18 cellular contexts compared by ENCODE assay signal in the genomic region with DNA sequence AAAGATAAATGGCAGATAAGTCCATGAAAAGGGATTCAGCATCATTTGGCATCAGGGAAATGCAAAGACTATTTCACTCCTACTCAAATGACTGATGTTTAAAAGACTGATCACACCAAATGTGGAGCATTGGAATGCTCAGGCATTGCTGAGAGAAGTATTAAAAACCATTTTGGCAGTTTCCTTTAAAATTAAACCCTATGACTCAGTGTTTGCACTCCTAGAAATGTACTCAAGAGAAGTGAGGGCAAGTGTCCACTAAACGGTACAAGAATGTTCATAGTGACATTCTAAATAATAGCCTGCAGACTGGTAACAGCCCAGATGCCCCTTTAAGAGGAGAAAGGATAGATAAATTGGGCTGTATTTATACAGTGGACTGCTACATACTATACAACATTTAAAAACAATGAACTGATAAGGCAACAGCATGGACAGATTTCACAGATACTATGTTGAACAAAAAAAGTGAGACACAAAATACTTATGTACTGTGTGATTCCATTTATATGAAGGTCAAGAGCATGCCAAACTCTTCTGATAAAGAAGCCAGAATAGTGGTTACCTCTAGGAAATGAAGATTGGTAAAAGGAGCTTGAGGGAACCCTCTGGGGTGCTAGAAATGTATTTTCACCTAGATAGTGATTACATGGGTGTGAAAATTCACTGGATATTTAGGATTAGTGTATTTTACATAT. TPM values are rescaled to one million over a fixed set of nuclear protein-coding genes. Genes with fewer than 3 reads are reported as not detected.
DNase-seq lines count a peak whose midpoint lies in the region; ATAC-seq and TF ChIP-seq lines count a peak whose summit lies in the region.
"Had no signal": no experiment of that assay in that cellular context is flagged by ENCODE, and none has a peak within 500 bp of the region (broad histone marks: within the 10 kb centered on the region; RNA-seq: fewer than 3 reads in every experiment).

No MANE protein-coding gene starts in this region.

- WGBS in heart right ventricle, 2 donors = 30 to 41% methylated on average over 1 of the region's 1 CpG
- WGBS in gastroesophageal sphincter (ENCODE audit: low coverage in 1 of 2), 2 donors = 0 to 20% methylated on average over 1 of the region's 1 CpG

- H3K4me1 Mint-ChIP-seq in activated CD4-positive, alpha-beta T cell treated with anti-CD3 and anti-CD28 coated beads, Interleukin-2, amount 10 ng/mL, durations not matched to agents 24 days and 14 days = peaks cover 2% of the 10 kb centered on the region
- H3K4me1 Mint-ChIP-seq: neural crest cell had no signal

- ATAC-seq in heart right ventricle = no peak
- peak; percentile 77 for ATAC-seq in SK-N-SH treated with all-trans-retinoic acid at 6 μM for 48 hours
- ATAC-seq in upper lobe of right lung = peak; percentile 78
- ATAC-seq in gastroesophageal sphincter = no peak
- ATAC-seq: activated CD8-positive, alpha-beta T cell treated with anti-CD3 and anti-CD28 coated beads, Interleukin-2, amount 10 ng/mL, durations not matched to agents 7 days and 5 days; activated T-cell treated with anti-CD3 and anti-CD28 coated beads, Interleukin-2, amount 50 U/mL, for 72 hours; heart left ventricle; right cardiac atrium had no signal

- H3K27me3 ChIP-seq in cardiac muscle cell = no peaks in the 10 kb centered on the region
- no peaks in the 10 kb centered on the region for H3K27me3 ChIP-seq in heart right ventricle
- no peaks in the 10 kb centered on the region for H3K27me3 ChIP-seq in upper lobe of right lung
- H3K27me3 ChIP-seq in gastroesophageal sphincter = no peaks in the 10 kb centered on the region
- H3K27me3 ChIP-seq: heart left ventricle had no signal

- H3K36me3 ChIP-seq in cardiac muscle cell = peaks cover 3% of the 10 kb centered on the region
- H3K36me3 ChIP-seq in heart right ventricle = peaks cover 0 to 57% (median 6%) of the 10 kb centered on the region in 9 donors
- peaks cover 24% of the 10 kb centered on the region for H3K36me3 ChIP-seq in upper lobe of right lung
- peaks cover 3 to 16% of the 10 kb centered on the region in 2 donors for H3K36me3 ChIP-seq in gastroesophageal sphincter

- no peak overlapping the region for H3K4me3 Mint-ChIP-seq in activated CD4-positive, alpha-beta T cell treated with anti-CD3 and anti-CD28 coated beads, Interleukin-2, amount 10 ng/mL, durations not matched to agents 24 days and 14 days
- H3K4me3 Mint-ChIP-seq: activated CD8-positive, alpha-beta T cell treated with anti-CD3 and anti-CD28 coated beads, Interleukin-2, amount 10 ng/mL, durations not matched to agents 7 days and 5 days; activated T-cell treated with anti-CD3 and anti-CD28 coated beads, Interleukin-2, amount 50 U/mL, for 72 hours; neural crest cell had no signal

- H3K27ac ChIP-seq in cardiac muscle cell (peak overlapping the region; percentile 40), heart right ventricle (no peak overlapping the region), upper lobe of right lung (no peak overlapping the region), gastroesophageal sphincter (no peak overlapping the region)
- H3K27ac ChIP-seq: heart left ventricle had no signal

- H3K4me1 ChIP-seq in cardiac muscle cell (ENCODE audit: low read depth) (peaks cover 14% of the 10 kb centered on the region), heart right ventricle (peaks cover 0 to 8% (median 2%) of the 10 kb centered on the region in 9 donors), upper lobe of right lung (no peaks in the 10 kb centered on the region), gastroesophageal sphincter (peaks cover 0 to 19% (median 0%) of the 10 kb centered on the region in 3 donors)

- no peak for TF ChIP-seq EP300 in gastroesophageal sphincter (IDR thresholded peaks at IDR 0.05)

- H3K4me3 ChIP-seq in cardiac muscle cell = no peak overlapping the region
- H3K4me3 ChIP-seq in heart right ventricle = no peak overlapping the region
- no peak overlapping the region for H3K4me3 ChIP-seq in fibroblast of pulmonary artery (replicated peaks; ENCODE audit: low read depth, low read length)
- H3K4me3 ChIP-seq in upper lobe of right lung = no peak overlapping the region
- H3K4me3 ChIP-seq in gastroesophageal sphincter = no peak overlapping the region
- H3K4me3 ChIP-seq: heart left ventricle had no signal

- no peak for TF ChIP-seq CTCF in cardiac muscle cell (IDR thresholded peaks at IDR 0.05; ENCODE audit: low read depth, low read length)
- TF ChIP-seq CTCF in heart right ventricle (IDR thresholded peaks at IDR 0.05) = no peak
- TF ChIP-seq CTCF in fibroblast of pulmonary artery (IDR thresholded peaks at IDR 0.05; ENCODE audit: low read length, missing control alignments) = no peak
- no peak for TF ChIP-seq CTCF in upper lobe of right lung (IDR thresholded peaks at IDR 0.05)
- TF ChIP-seq CTCF in gastroesophageal sphincter (IDR thresholded peaks at IDR 0.05) = no peak

- TF ChIP-seq POLR2A in gastroesophageal sphincter (IDR thresholded peaks at IDR 0.05) = no peak

- DNase-seq in cardiac muscle cell (ENCODE audit: low read depth in 1 of 2, low spot score in 1 of 2) = peak; percentile 11 to 37
- DNase-seq in heart right ventricle = no peak
- DNase-seq in fibroblast of pulmonary artery (ENCODE audit: low read depth) = peak; percentile 38
- DNase-seq in upper lobe of right lung = no peak
- no peak for DNase-seq in activated CD4-positive, alpha-beta T cell treated with anti-CD3 and anti-CD28 coated beads, Interleukin-2, amount 10 ng/mL, durations not matched to agents 24 days and 14 days
- no peak for DNase-seq in NCI-H1417 treated with DMSO at 0.1 percent for 48 hours (lab: John Stamatoyannopoulos, UW)
- DNase-seq: activated CD8-positive, alpha-beta T cell treated with anti-CD3 and anti-CD28 coated beads, Interleukin-2, amount 10 ng/mL, durations not matched to agents 7 days and 5 days; activated T-cell treated with anti-CD3 and anti-CD28 coated beads, Interleukin-2, amount 50 U/mL, for 72 hours; COR-L47; GDM1; heart left ventricle; MV-4-11; NCI-H2081 treated with DMSO at 0.1 percent for 48 hours; NCI-H748 treated with DMSO at 0.1 percent for 48 hours; right cardiac atrium had no signal

- intact Hi-C loops in heart right ventricle (cut with DNase I) = loop anchor here in 1 of 10 donors (5.0 kb wide), 1 partner anchor 210 kb away; no protein-coding TSS in a partner anchor
- intact Hi-C loops in upper lobe of right lung (cut with DNase I) = no loop called here
- intact Hi-C loops in activated CD4-positive, alpha-beta T cell treated with anti-CD3 and anti-CD28 coated beads, Interleukin-2, amount 10 ng/mL, durations not matched to agents 24 days and 14 days (cut with micrococcal nuclease) = no loop called here

- H3K27me3 Mint-ChIP-seq in activated CD4-positive, alpha-beta T cell treated with anti-CD3 and anti-CD28 coated beads, Interleukin-2, amount 10 ng/mL, durations not matched to agents 24 days and 14 days = no peaks in the 10 kb centered on the region

- no peaks in the 10 kb centered on the region for H3K9me3 Mint-ChIP-seq in activated CD4-positive, alpha-beta T cell treated with anti-CD3 and anti-CD28 coated beads, Interleukin-2, amount 10 ng/mL, durations not matched to agents 24 days and 14 days
- H3K9me3 Mint-ChIP-seq: activated T-cell treated with anti-CD3 and anti-CD28 coated beads, Interleukin-2, amount 50 U/mL, for 72 hours; neural crest cell had no signal

- H3K27ac Mint-ChIP-seq in activated CD4-positive, alpha-beta T cell treated with anti-CD3 and anti-CD28 coated beads, Interleukin-2, amount 10 ng/mL, durations not matched to agents 24 days and 14 days = no peak overlapping the region
- H3K27ac Mint-ChIP-seq: activated CD8-positive, alpha-beta T cell treated with anti-CD3 and anti-CD28 coated beads, Interleukin-2, amount 10 ng/mL, durations not matched to agents 7 days and 5 days had no signal

- peaks cover 6% of the 10 kb centered on the region for H3K36me3 Mint-ChIP-seq in activated CD4-positive, alpha-beta T cell treated with anti-CD3 and anti-CD28 coated beads, Interleukin-2, amount 10 ng/mL, durations not matched to agents 24 days and 14 days (ENCODE audit: low read depth)

- H3K9me3 ChIP-seq in cardiac muscle cell (ENCODE audit: low read depth) (no peaks in the 10 kb centered on the region), heart right ventricle (no peaks in the 10 kb centered on the region), upper lobe of right lung (no peaks in the 10 kb centered on the region), gastroesophageal sphincter (no peaks in the 10 kb centered on the region)
- H3K9me3 ChIP-seq: heart left ventricle had no signal

TF ChIP-seq in SK-N-SH treated with all-trans-retinoic acid at 6 μM for 48 hours, 23 proteins besides CTCF, POLR2A, EP300 and RAD21:
- TF ChIP-seq ISL1 (CRISPR knock-in tag; IDR thresholded peaks at IDR 0.05) (peak; percentile 77), TOX (CRISPR knock-in tag; IDR thresholded peaks at IDR 0.05; ENCODE audit: borderline replicate concordance) (no peak), PPARA (CRISPR knock-in tag; IDR thresholded peaks at IDR 0.05; ENCODE audit: borderline replicate concordance) (no peak)

RNA-seq across cellular contexts. Expression of gene APC, which starts 24.6 kb away (rescaled TPM):
- 38.3 and 40.1 TPM in 2 replicates for total RNA-seq in cardiac muscle cell
- 12.9 and 22.9 TPM in 2 replicates for polyA plus RNA-seq in cardiac muscle cell
- total RNA-seq in heart right ventricle = 10 to 100 TPM; 28.5 to 47.6 (median 38.4) TPM
- 1 to 10 TPM; 3.1 to 5.3 TPM for polyA plus RNA-seq in heart right ventricle
- total RNA-seq in upper lobe of right lung = 54.1 TPM
- 19.1 and 20.4 TPM in 2 replicates for total RNA-seq in activated CD4-positive, alpha-beta T cell treated with anti-CD3 and anti-CD28 coated beads, Interleukin-2, amount 10 ng/mL, durations not matched to agents 24 days and 14 days
- total RNA-seq in gastroesophageal sphincter = 100 to 1,000 TPM in 2 of 4 donors, 10 to 100 TPM in 2; 77.3 to 172 (median 112) TPM

Comparison
In these comparisons a context has a peak if more than half of its experiments do, and no peak if none do; other contexts are left out.
1. DNase-seq: peak in cardiac muscle cell (2 of 2) and fibroblast of pulmonary artery (single experiment); none in heart right ventricle (0 of 2), upper lobe of right lung (single experiment), activated CD4-positive, alpha-beta T cell treated with anti-CD3 and anti-CD28 coated beads, Interleukin-2, amount 10 ng/mL, durations not matched to agents 24 days and 14 days (single experiment) and NCI-H1417 treated with DMSO at 0.1 percent for 48 hours (single experiment).
2. ATAC-seq: peak in SK-N-SH treated with all-trans-retinoic acid at 6 μM for 48 hours (single experiment) and upper lobe of right lung (single experiment); none in heart right ventricle (0 of 8) and gastroesophageal sphincter (single experiment).